ENCODE assay signal across 1 cellular context in the genomic region with DNA sequence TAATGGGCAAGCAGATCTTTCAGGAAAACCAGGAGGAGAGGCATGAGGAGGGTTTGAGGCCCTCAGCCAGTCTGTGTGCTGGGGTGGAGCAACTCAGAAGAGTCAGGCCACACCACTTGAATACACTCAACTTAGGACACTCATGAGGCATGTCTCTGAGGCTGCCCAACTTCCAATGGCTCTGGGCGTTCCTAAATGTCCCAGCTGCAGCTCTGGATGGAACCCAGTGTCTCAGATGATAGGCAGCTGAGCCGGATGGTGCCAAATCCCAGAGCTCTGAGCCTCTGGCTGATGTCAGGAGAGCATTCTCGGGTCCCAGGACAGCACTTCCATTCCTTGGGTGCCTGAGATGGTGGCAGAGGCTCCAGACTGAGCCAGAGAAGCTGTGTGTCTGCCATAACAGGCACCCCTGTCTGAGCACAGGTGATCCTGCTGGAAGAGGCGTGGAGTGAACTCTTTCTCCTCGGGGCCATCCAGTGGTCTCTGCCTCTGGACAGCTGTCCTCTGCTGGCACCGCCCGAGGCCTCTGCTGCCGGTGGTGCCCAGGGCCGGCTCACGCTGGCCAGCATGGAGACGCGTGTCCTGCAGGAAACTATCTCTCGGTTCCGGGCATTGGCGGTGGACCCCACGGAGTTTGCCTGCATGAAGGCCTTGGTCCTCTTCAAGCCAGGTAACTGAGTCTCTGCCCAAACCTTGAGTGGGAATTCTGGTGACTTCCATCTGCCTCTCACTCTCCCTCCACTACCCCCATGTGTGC.
TF ChIP-seq lines count a peak whose summit lies in the region.

No MANE protein-coding gene starts in this region.

TF ChIP-seq in H1, 55 proteins besides CTCF, POLR2A, EP300 and RAD21 (continued from another document):
- TF ChIP-seq SRF (IDR thresholded peaks at IDR 0.05; ENCODE audit: low read depth, low read length) (no peak), GTF2F1 (IDR thresholded peaks at IDR 0.05; ENCODE audit: borderline replicate concordance, low read depth, low read length) (no peak), KDM4A (IDR thresholded peaks at IDR 0.05; ENCODE audit: low read depth, low read length, severe bottlenecking) (no peak), HDAC2 (IDR thresholded peaks at IDR 0.05; ENCODE audit: borderline replicate concordance in 1 of 2, low read depth in 2 of 2, low read length in 2 of 2) (no peak)
